11 cellular contexts compared by ENCODE assay signal in the genomic region with DNA sequence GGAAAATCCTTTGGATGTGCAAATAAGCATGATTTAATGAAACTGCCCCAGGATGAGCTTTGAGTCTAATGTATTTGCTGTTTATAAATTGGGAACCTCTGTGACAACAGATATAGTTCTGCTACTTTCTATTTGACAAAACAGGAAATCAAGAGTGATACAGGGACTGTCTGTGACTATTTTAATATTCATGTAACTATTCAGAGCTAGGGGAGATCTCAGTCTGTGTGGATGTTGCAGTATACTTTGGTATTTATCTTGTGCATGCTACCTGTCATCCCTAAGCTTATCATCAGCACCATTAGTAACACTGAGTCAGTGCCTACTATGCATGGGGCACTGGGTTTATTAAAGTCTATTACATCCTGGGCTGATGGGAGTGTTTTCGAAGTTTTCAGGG.
DNase-seq lines count a peak whose midpoint lies in the region; ATAC-seq and TF ChIP-seq lines count a peak whose summit lies in the region.
"Had no signal": no experiment of that assay in that cellular context is flagged by ENCODE, and none has a peak within 500 bp of the region (broad histone marks: within the 10 kb centered on the region; RNA-seq: fewer than 3 reads in every experiment).

No MANE protein-coding gene starts in this region.

- H3K4me1 ChIP-seq in tibial artery = peaks cover 0 to 29% (median 5%) of the 10 kb centered on the region in 4 donors
- H3K4me1 ChIP-seq: SJSA1 had no signal

- H3K27ac ChIP-seq in tibial artery = no peak overlapping the region
- H3K27ac ChIP-seq: C4-2B, SJSA1 had no signal

- peak; percentile 90 for ATAC-seq in GM18505 (IDR thresholded peaks at IDR 0.05; ENCODE audit: unreplicated experiment)
- peak; percentile 70 for ATAC-seq in GM19463 (IDR thresholded peaks at IDR 0.05; ENCODE audit: unreplicated experiment)
- peak; percentile 77 for ATAC-seq in HG02938 (IDR thresholded peaks at IDR 0.05; ENCODE audit: unreplicated experiment)
- ATAC-seq in HG03575 (IDR thresholded peaks at IDR 0.05; ENCODE audit: extremely low read depth, insufficient number of reproducible peaks, low FRiP score, unreplicated experiment) = peak; percentile 85

- TF ChIP-seq POLR2A in GM18505 (IDR thresholded peaks at IDR 0.05; ENCODE audit: borderline replicate concordance, extremely low read depth, insufficient read depth, insufficient read length) = no peak

- intact Hi-C loops in tibial artery (cut with DNase I; ENCODE audit: low total_unique reads) = no loop called here

- DNase-seq in tibial artery (no peak), H4 (ENCODE audit: low spot score) (no peak)
- no peak for DNase-seq in effector CD8-positive, alpha-beta T cell (lab: John Stamatoyannopoulos, UW)
- no peak for DNase-seq in activated T-cell treated with anti-CD3 and anti-CD28 coated beads, Interleukin-2, amount 50 U/mL, for 48 hours
- DNase-seq: amniotic stem cell had no signal

- no peak for TF ChIP-seq CTCF in tibial artery (IDR thresholded peaks at IDR 0.05)

- no peaks in the 10 kb centered on the region for H3K9me3 ChIP-seq in tibial artery
- H3K9me3 ChIP-seq: SJSA1 had no signal

- no peaks in the 10 kb centered on the region for H3K27me3 ChIP-seq in tibial artery
- H3K27me3 ChIP-seq: SJSA1 had no signal

- H3K36me3 ChIP-seq in tibial artery = no peaks in the 10 kb centered on the region
- H3K36me3 ChIP-seq: SJSA1 had no signal

- H3K4me3 ChIP-seq in tibial artery = no peak overlapping the region
- H3K4me3 ChIP-seq: SJSA1 had no signal
